ENCODE assay signal across 19 cellular contexts in genomic region chr5:88488566-88488965, GRCh38.
"Had no signal": no experiment of that assay in that cellular context is flagged by ENCODE, and none has a peak within 500 bp of the region (broad histone marks: within the 10 kb centered on the region; RNA-seq: fewer than 3 reads in every experiment).

No MANE protein-coding gene starts in this region.

- DNase-seq: KBM-7; MV-4-11; NCI-H1048; NCI-H1105; NCI-H1417; NCI-H1436 treated with DMSO at 0.1 percent for 48 hours; NCI-H1694; NCI-H187 treated with DMSO at 0.1 percent for 48 hours; NCI-H2107; NCI-H2227 treated with DMSO at 0.1 percent for 48 hours; NCI-H524; NCI-H526 treated with DMSO at 0.1 percent for 48 hours; NCI-H774; NK-92 treated with Interleukin-12 subunit alpha and Interleukin-12 subunit beta, amount 100 ng/mL, for 24 hours; PC-3; SHP77 had no signal

- H3K27ac ChIP-seq: RWPE1 had no signal

- ATAC-seq: Panc1, PC-3, SK-N-SH treated with all-trans-retinoic acid at 6 μM for 48 hours had no signal
